In the genomic region with DNA sequence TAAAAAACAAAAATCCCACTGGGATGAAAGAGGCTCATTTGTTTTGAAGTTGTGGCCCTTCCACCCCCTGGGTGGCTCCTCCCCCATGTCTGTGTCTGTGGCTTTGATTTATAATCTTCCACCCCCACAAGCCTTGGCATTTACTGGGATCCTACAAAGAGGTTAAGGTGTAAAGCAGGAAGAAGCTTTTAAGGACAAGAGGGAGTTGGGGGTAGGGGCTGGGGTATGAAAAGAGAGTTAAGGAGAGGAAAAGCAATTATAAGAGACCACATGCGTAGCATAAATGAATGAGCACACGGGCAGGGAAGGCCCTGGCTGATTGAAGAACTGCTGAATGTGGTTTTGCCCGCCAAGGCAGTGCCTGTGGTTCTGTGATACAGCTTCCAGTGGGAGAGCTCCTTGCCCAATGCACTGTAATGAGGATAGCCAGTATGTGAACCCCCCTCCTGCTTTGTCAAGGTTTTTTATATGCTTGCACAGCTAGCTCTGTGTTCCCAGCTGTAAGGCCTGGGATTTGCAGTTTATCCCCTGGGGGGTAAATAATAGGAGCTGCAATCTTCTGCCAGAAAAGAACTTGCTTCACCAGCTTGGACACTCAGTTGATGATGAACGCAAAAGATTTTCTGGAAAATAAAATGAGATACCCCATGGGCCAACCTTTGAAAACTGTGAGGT, we compare ENCODE assay signal across 9 cellular contexts. TPM values are rescaled to one million over a fixed set of nuclear protein-coding genes. Genes with fewer than 3 reads are reported as not detected.
DNase-seq lines count a peak whose midpoint lies in the region; ATAC-seq and TF ChIP-seq lines count a peak whose summit lies in the region.
"Had no signal": no experiment of that assay in that cellular context is flagged by ENCODE, and none has a peak within 500 bp of the region (broad histone marks: within the 10 kb centered on the region; RNA-seq: fewer than 3 reads in every experiment).

No MANE protein-coding gene starts in this region.

- in situ Hi-C loops in G401 (cut with HindIII; ENCODE audit: low sequenced_read_pairs): no loop called here

- no peak for ATAC-seq in GM21447 (IDR thresholded peaks at IDR 0.05; ENCODE audit: unreplicated experiment)
- no peak for ATAC-seq in HG02884 (IDR thresholded peaks at IDR 0.05; ENCODE audit: unreplicated experiment)

- peaks cover 56% of the 10 kb centered on the region for H3K4me1 ChIP-seq in stomach smooth muscle (ENCODE audit: control insufficient read depth, insufficient read depth, low read length)

- H3K36me3 Mint-ChIP-seq in activated T-helper 2 cell treated with anti-CD3 and anti-CD28 coated beads, Interferon-gamma antibody, Interleukin-2, Interleukin-4, amounts not matched to agents 10 μg/mL and 5 μg/mL and 100 μg/mL, durations not matched to agents 14 hours and 24 hours and 36 hours (ENCODE audit: low read depth): peaks cover 44% of the 10 kb centered on the region

- H3K36me3 ChIP-seq in stomach smooth muscle (ENCODE audit: control insufficient read depth in 2 of 2, insufficient read depth in 2 of 2, low read length in 2 of 2): no peaks in the 10 kb centered on the region
- H3K36me3 ChIP-seq: neutrophil had no signal

- H3K4me3 Mint-ChIP-seq in activated T-helper 2 cell treated with anti-CD3 and anti-CD28 coated beads, Interferon-gamma antibody, Interleukin-2, Interleukin-4, amounts not matched to agents 10 μg/mL and 5 μg/mL and 100 μg/mL, durations not matched to agents 14 hours and 24 hours and 36 hours (ENCODE audit: low read depth): no peak overlapping the region

- H3K9me3 Mint-ChIP-seq in activated T-helper 2 cell treated with anti-CD3 and anti-CD28 coated beads, Interferon-gamma antibody, Interleukin-2, Interleukin-4, amounts not matched to agents 10 μg/mL and 5 μg/mL and 100 μg/mL, durations not matched to agents 14 hours and 24 hours and 36 hours: no peaks in the 10 kb centered on the region

- no peak overlapping the region for H3K4me3 ChIP-seq in stomach smooth muscle (ENCODE audit: low read length in 2 of 2)

- H3K27ac Mint-ChIP-seq in activated T-helper 2 cell treated with anti-CD3 and anti-CD28 coated beads, Interferon-gamma antibody, Interleukin-2, Interleukin-4, amounts not matched to agents 10 μg/mL and 5 μg/mL and 100 μg/mL, durations not matched to agents 14 hours and 24 hours and 36 hours: peak overlapping the region; percentile 38

- no peak for TF ChIP-seq EP300 in Ishikawa (IDR thresholded peaks at IDR 0.05; ENCODE audit: borderline replicate concordance)

- no peaks in the 10 kb centered on the region for H3K9me3 ChIP-seq in stomach smooth muscle (ENCODE audit: control insufficient read depth in 2 of 2, low read length in 2 of 2)
- H3K9me3 ChIP-seq: neutrophil had no signal

- peaks cover 49% of the 10 kb centered on the region for H3K4me1 Mint-ChIP-seq in activated T-helper 2 cell treated with anti-CD3 and anti-CD28 coated beads, Interferon-gamma antibody, Interleukin-2, Interleukin-4, amounts not matched to agents 10 μg/mL and 5 μg/mL and 100 μg/mL, durations not matched to agents 14 hours and 24 hours and 36 hours (ENCODE audit: low read depth)

- TF ChIP-seq RAD21 in Ishikawa (IDR thresholded peaks at IDR 0.05; ENCODE audit: low read depth): no peak

- H3K27me3 ChIP-seq in stomach smooth muscle (ENCODE audit: control insufficient read depth in 1 of 2, insufficient read depth in 2 of 2, low read length in 2 of 2): no peaks in the 10 kb centered on the region
- H3K27me3 ChIP-seq: neutrophil had no signal

- peak overlapping the region; percentile 32 to 47 for H3K9ac ChIP-seq in stomach smooth muscle (ENCODE audit: low read length in 2 of 2)

- H3K27ac ChIP-seq in stomach smooth muscle (ENCODE audit: low read length): peak overlapping the region; percentile 82
- H3K27ac ChIP-seq: neutrophil had no signal

- no peaks in the 10 kb centered on the region for H3K27me3 Mint-ChIP-seq in activated T-helper 2 cell treated with anti-CD3 and anti-CD28 coated beads, Interferon-gamma antibody, Interleukin-2, Interleukin-4, amounts not matched to agents 10 μg/mL and 5 μg/mL and 100 μg/mL, durations not matched to agents 14 hours and 24 hours and 36 hours (ENCODE audit: low read depth)

- DNase-seq in activated T-helper 2 cell treated with anti-CD3 and anti-CD28 coated beads, Interferon-gamma antibody, Interleukin-2, Interleukin-4, amounts not matched to agents 10 μg/mL and 5 μg/mL and 100 μg/mL, durations not matched to agents 14 hours and 24 hours and 36 hours (ENCODE audit: low spot score): no peak
- DNase-seq in iPS DF 19.7 (ENCODE audit: low read depth, low spot score) (peak; percentile 35), G401 (ENCODE audit: low spot score) (no peak), T-helper 9 cell (no peak)

- intact Hi-C loops in activated T-helper 2 cell treated with anti-CD3 and anti-CD28 coated beads, Interferon-gamma antibody, Interleukin-2, Interleukin-4, amounts not matched to agents 10 μg/mL and 5 μg/mL and 100 μg/mL, durations not matched to agents 14 hours and 24 hours and 36 hours (cut with micrococcal nuclease): no loop called here

TF ChIP-seq in Ishikawa, 13 proteins besides CTCF, POLR2A, EP300 and RAD21:
- TF ChIP-seq TAF1 (IDR thresholded peaks at IDR 0.05; ENCODE audit: low read depth) (no peak), EGR1 (IDR thresholded peaks at IDR 0.05) (peak; percentile 73)

RNA-seq across cellular contexts. Expression of a gene that starts 34.7 kb away (rescaled TPM):
- 134 and 135 TPM in 2 replicates for total RNA-seq in activated T-helper 2 cell treated with anti-CD3 and anti-CD28 coated beads, Interferon-gamma antibody, Interleukin-2, Interleukin-4, amounts not matched to agents 10 μg/mL and 5 μg/mL and 100 μg/mL, durations not matched to agents 14 hours and 24 hours and 36 hours
- 15.3 and 29.9 TPM in 2 replicates for total RNA-seq in G401 (2014; rRNA removed; shearing (Covaris generic))
